Comparison of ENCODE assay signal across 27 cellular contexts in genomic region chr2:189896809-189897208, GRCh38.
"Had no signal": no experiment of that assay in that cellular context is flagged by ENCODE, and none has a peak within 500 bp of the region (broad histone marks: within the 10 kb centered on the region; RNA-seq: fewer than 3 reads in every experiment).

No MANE protein-coding gene starts in this region.

- H3K27ac Mint-ChIP-seq: dendritic cell treated with granulocyte-macrophage colony-stimulating factor and Interleukin-4, amounts not matched to agents 40 ng/mL and 50 ng/mL, for 4 days; effector memory CD8-positive, alpha-beta T cell; endodermal cell; mesothelial cell of epicardium had no signal

- FAIRE-seq: endometrium, islet of Langerhans, keratinocyte had no signal

- H3K4me3 Mint-ChIP-seq: dendritic cell treated with granulocyte-macrophage colony-stimulating factor and Interleukin-4, amounts not matched to agents 40 ng/mL and 50 ng/mL, for 4 days; effector memory CD8-positive, alpha-beta T cell; endodermal cell; mesothelial cell of epicardium had no signal

- H3K9me3 Mint-ChIP-seq: effector memory CD8-positive, alpha-beta T cell had no signal

- H3K4me1 Mint-ChIP-seq: mesothelial cell of epicardium had no signal

- H3K9me3 ChIP-seq: colonic mucosa, esophagus squamous epithelium, gastrocnemius medialis, left lung, lower lobe of right lung, mucosa of descending colon had no signal

- H3K27ac ChIP-seq: colonic mucosa, epithelial cell of prostate, esophagus squamous epithelium, gastrocnemius medialis, heart right ventricle, left lung, lower lobe of right lung had no signal

- H3K4me3 ChIP-seq: colonic mucosa, esophagus squamous epithelium, gastrocnemius medialis, heart right ventricle, left lung, lower lobe of right lung, mucosa of descending colon had no signal

- H3K27me3 ChIP-seq: colonic mucosa, esophagus squamous epithelium, gastrocnemius medialis, left lung had no signal

- H3K36me3 ChIP-seq: colonic mucosa, esophagus squamous epithelium, gastrocnemius medialis, heart right ventricle, left lung, lower lobe of right lung had no signal

- H3K27me3 Mint-ChIP-seq: dendritic cell treated with granulocyte-macrophage colony-stimulating factor and Interleukin-4, amounts not matched to agents 40 ng/mL and 50 ng/mL, for 4 days had no signal

- H3K4me1 ChIP-seq: colonic mucosa, esophagus squamous epithelium, gastrocnemius medialis, heart right ventricle, left lung, lower lobe of right lung had no signal

- ATAC-seq: effector memory CD8-positive, alpha-beta T cell; esophagus mucosa; gastrocnemius medialis; heart right ventricle; left cardiac atrium; left lung; left ventricle myocardium superior; lower lobe of right lung; mucosa of descending colon had no signal

- H3K36me3 Mint-ChIP-seq: mesothelial cell of epicardium had no signal

- DNase-seq: colonic mucosa; cortex of kidney; effector CD8-positive, alpha-beta T cell; effector memory CD8-positive, alpha-beta T cell; endodermal cell; erythroblast; esophagus squamous epithelium; foreskin fibroblast; foreskin melanocyte; gastrocnemius medialis; glutamatergic neuron; head of caudate nucleus; heart right ventricle; hippocampal formation; left cardiac atrium; left lung; left ventricle myocardium superior; lower lobe of right lung; mesenchymal stem cell; mucosa of descending colon had no signal
